ENCODE assay signal across 8 cellular contexts in genomic region chr11:76206327-76207081, GRCh38. TPM values are rescaled to one million over a fixed set of nuclear protein-coding genes. Genes with fewer than 3 reads are reported as not detected.
DNase-seq lines count a peak whose midpoint lies in the region; ATAC-seq and TF ChIP-seq lines count a peak whose summit lies in the region.

Gene WNT11, minus strand, starts transcription at chr11:76206502. Its CDS starts 95 bp downstream, at chr11:76206407.

- no peak within 1 kb of the TSS; the same call in 1 of the 2 replicates for H3K9ac ChIP-seq in HUES64 (ENCODE audit: low read depth, low read length)

- no peak for TF ChIP-seq EP300 in transverse colon (IDR thresholded peaks at IDR 0.05; ENCODE audit: low read depth)

- H3K27ac ChIP-seq in HUES64 (ENCODE audit: low read depth, low read length) (no peak within 1 kb of the TSS), mesodermal cell (ENCODE audit: low read depth, low read length, severe bottlenecking) (no peak within 1 kb of the TSS), transverse colon (peak within 1 kb of the TSS in 3 of 4 donors; percentile 53 to 61 (median 58))

- peaks cover 53% of the 10 kb centered on the region for H3K27me3 Mint-ChIP-seq in T-helper 1 cell treated with Interleukin-12 subunit alpha and Interleukin-12 subunit beta and Interleukin-4 antibody, amounts not matched to agents 30 μg/mL and 1 μg/mL, for 36 hours (ENCODE audit: low read depth)

- DNase-seq in DMS 273 (lab: John Stamatoyannopoulos, UW; ENCODE audit: unreplicated experiment) = peak; percentile 83
- peak; percentile 85 for DNase-seq in ecto neural progenitor cell (ENCODE audit: low spot score)
- peak; percentile 82 for DNase-seq in transverse colon

- in situ Hi-C loops in transverse colon (cut with MboI; ENCODE audit: low pct_ligation_motif_present in 1 of 4, low pct_unique_long_range_greater_than_20kb in 1 of 4, low sequenced_read_pairs in 3 of 4) = loop anchor here in 1 of 4 donors (25.0 kb wide), 1 partner anchor 106 kb away; no protein-coding TSS in a partner anchor

- peak in 2 of 5 experiments; percentile 5 to 31 for TF ChIP-seq CTCF in transverse colon (IDR thresholded peaks at IDR 0.05)

- peak within 1 kb of the TSS; percentile 77 for H3K4me3 Mint-ChIP-seq in T-helper 1 cell treated with Interleukin-12 subunit alpha and Interleukin-12 subunit beta and Interleukin-4 antibody, amounts not matched to agents 30 μg/mL and 1 μg/mL, for 36 hours

- WGBS in HUES64 = 2% methylated on average over 80 of the region's 80 CpGs
- 1 to 2% methylated on average over 74 to 77 of the region's 80 CpGs for WGBS in mesodermal cell (ENCODE audit: insufficient coverage in 2 of 2), 2 experiments
- WGBS in transverse colon (ENCODE audit: low coverage in 1 of 2), 2 donors = 0% methylated on average over 53 of the region's 80 CpGs; no CpG with 5 or more reads in 1 of the 2 donors

- no peaks in the 10 kb centered on the region for H3K36me3 ChIP-seq in HUES64 (ENCODE audit: insufficient read depth, low read length)
- H3K36me3 ChIP-seq in mesodermal cell (ENCODE audit: control insufficient read depth, insufficient read depth, low read length) = no peaks in the 10 kb centered on the region
- H3K36me3 ChIP-seq in transverse colon = no peaks in the 10 kb centered on the region

- H3K4me1 ChIP-seq in HUES64 (ENCODE audit: insufficient read depth, low read length) (peaks cover 17% of the 10 kb centered on the region; the same call in 1 of the 2 replicates), mesodermal cell (ENCODE audit: control insufficient read depth, insufficient read depth, low read length, poor library complexity, severe bottlenecking) (peaks cover 15% of the 10 kb centered on the region), transverse colon (peaks cover 15 to 60% (median 55%) of the 10 kb centered on the region in 4 donors)

- peaks cover 99% of the 10 kb centered on the region for H3K27me3 ChIP-seq in HUES64 (ENCODE audit: insufficient read depth, low read length)
- H3K27me3 ChIP-seq in transverse colon = peaks cover 63% of the 10 kb centered on the region

- ATAC-seq in HG03520 (IDR thresholded peaks at IDR 0.05; ENCODE audit: unreplicated experiment) = no peak
- ATAC-seq in HG02884 (IDR thresholded peaks at IDR 0.05; ENCODE audit: unreplicated experiment) = no peak

- H3K9me3 Mint-ChIP-seq in T-helper 1 cell treated with Interleukin-12 subunit alpha and Interleukin-12 subunit beta and Interleukin-4 antibody, amounts not matched to agents 30 μg/mL and 1 μg/mL, for 36 hours = no peaks in the 10 kb centered on the region

- no peak within 1 kb of the TSS for H3K27ac Mint-ChIP-seq in T-helper 1 cell treated with Interleukin-12 subunit alpha and Interleukin-12 subunit beta and Interleukin-4 antibody, amounts not matched to agents 30 μg/mL and 1 μg/mL, for 36 hours

- intact Hi-C loops in transverse colon (cut with DNase I; ENCODE audit: low total_unique reads) = no loop called here

- H3K9me3 ChIP-seq in HUES64 (ENCODE audit: insufficient read depth, low read depth, low read length) = no peaks in the 10 kb centered on the region
- no peaks in the 10 kb centered on the region for H3K9me3 ChIP-seq in mesodermal cell (ENCODE audit: control insufficient read depth, low read length)
- H3K9me3 ChIP-seq in transverse colon = no peaks in the 10 kb centered on the region

- no peak for TF ChIP-seq POLR2A in transverse colon (IDR thresholded peaks at IDR 0.05)

- peaks cover 11% of the 10 kb centered on the region for H3K4me1 Mint-ChIP-seq in T-helper 1 cell treated with Interleukin-12 subunit alpha and Interleukin-12 subunit beta and Interleukin-4 antibody, amounts not matched to agents 30 μg/mL and 1 μg/mL, for 36 hours (ENCODE audit: low read depth)

- H3K4me3 ChIP-seq in HUES64 (ENCODE audit: low read length) = peak within 1 kb of the TSS; percentile 48
- peak within 1 kb of the TSS; percentile 43 for H3K4me3 ChIP-seq in mesodermal cell (ENCODE audit: extremely low read depth, insufficient read depth, low read length, poor library complexity, severe bottlenecking)
- H3K4me3 ChIP-seq in transverse colon = peak within 1 kb of the TSS; percentile 33 to 64 (median 40)

- H3K36me3 Mint-ChIP-seq in T-helper 1 cell treated with Interleukin-12 subunit alpha and Interleukin-12 subunit beta and Interleukin-4 antibody, amounts not matched to agents 30 μg/mL and 1 μg/mL, for 36 hours (ENCODE audit: low read depth) = no peaks in the 10 kb centered on the region

RNA-seq across cellular contexts. Expression of gene WNT11, which starts in this region (rescaled TPM):
- polyA plus RNA-seq in HUES64 (2013, experiment 1 of 2) = not detected
- 0.19 TPM for polyA plus RNA-seq in HUES64 (2013, experiment 2 of 2)
- 11.6 TPM for polyA plus RNA-seq in mesodermal cell (2013, experiment 1 of 2)
- polyA plus RNA-seq in mesodermal cell (2013, experiment 2 of 2) = 11.3 TPM
- total RNA-seq in transverse colon = 10 to 100 TPM in 2 of 4 donors, 1 to 10 TPM in 2; 2.4 to 14.6 (median 9.9) TPM

Comparison
In these comparisons a context has a peak if more than half of its experiments do, and no peak if none do; other contexts are left out.
1. H3K27ac ChIP-seq: peak in transverse colon (3 of 4); none in HUES64 (single experiment) and mesodermal cell (single experiment).
2. Peak in every context shown above with its lines, with median percentiles within 50 percentile points of each other: DNase-seq and H3K4me3 ChIP-seq.